Comparison of ENCODE assay signal across 19 cellular contexts in genomic region chr3:107206945-107207344, GRCh38.
DNase-seq lines count a peak whose midpoint lies in the region; ATAC-seq and TF ChIP-seq lines count a peak whose summit lies in the region.
"Had no signal": no experiment of that assay in that cellular context is flagged by ENCODE, and none has a peak within 500 bp of the region (broad histone marks: within the 10 kb centered on the region; RNA-seq: fewer than 3 reads in every experiment).

No MANE protein-coding gene starts in this region.

- CTCF ChIA-PET in HEK293T (lab: Yijun Ruan, JAX) = interaction anchor here (1.4 to 2.0 kb wide), 3 partner anchors 35 to 223 kb away, joined by 3 to 6 read pairs (median 4); no protein-coding TSS in a partner anchor

- no peak overlapping the region for H3K4me2 ChIP-seq in neuronal stem cell (ENCODE audit: insufficient read depth, low read length, poor library complexity, severe bottlenecking)

- H2BK15ac ChIP-seq in neuronal stem cell (ENCODE audit: low read length) = no peak overlapping the region

- ATAC-seq in thoracic aorta (ENCODE audit: insufficient number of reproducible peaks, low FRiP score, low read depth) (no peak), GM21717 (IDR thresholded peaks at IDR 0.05; ENCODE audit: unreplicated experiment) (no peak)
- ATAC-seq: effector memory CD8-positive, alpha-beta T cell; T-cell had no signal

- no peak overlapping the region for H3K4ac ChIP-seq in neuronal stem cell (ENCODE audit: low read length)

- no peak overlapping the region for H4K8ac ChIP-seq in neuronal stem cell (ENCODE audit: low read depth, low read length)

- H3K9ac ChIP-seq in neuronal stem cell (ENCODE audit: low read depth, low read length, poor library complexity) = no peak overlapping the region

- H3K27me3 ChIP-seq in cardiac muscle cell (no peaks in the 10 kb centered on the region), neuronal stem cell (ENCODE audit: control insufficient read depth in 3 of 3, insufficient read depth in 3 of 3, low read depth in 1 of 3, low read length in 3 of 3) (no peaks in the 10 kb centered on the region), thoracic aorta (replicated peaks; ENCODE audit: insufficient read depth) (no peaks in the 10 kb centered on the region), esophagus squamous epithelium (no peaks in the 10 kb centered on the region)
- H3K27me3 ChIP-seq: BE2C, Peyer's patch had no signal

- H2AK5ac ChIP-seq in neuronal stem cell (ENCODE audit: low read depth, low read length) = no peak overlapping the region

- no peak overlapping the region for H3K23ac ChIP-seq in neuronal stem cell (ENCODE audit: low read depth, low read length, poor library complexity)

- H3K9me3 ChIP-seq in cardiac muscle cell (ENCODE audit: low read depth) = no peaks in the 10 kb centered on the region
- H3K9me3 ChIP-seq in neuronal stem cell (replicated peaks in 1 of 2; ENCODE audit: control insufficient read depth in 2 of 2, insufficient read depth in 1 of 2, low read depth in 1 of 2, low read length in 2 of 2) = no peaks in the 10 kb centered on the region
- H3K9me3 ChIP-seq in thoracic aorta = no peaks in the 10 kb centered on the region
- H3K9me3 ChIP-seq in esophagus squamous epithelium = no peaks in the 10 kb centered on the region
- H3K9me3 ChIP-seq: BE2C, Peyer's patch had no signal

- no peak overlapping the region for H2BK120ac ChIP-seq in neuronal stem cell (ENCODE audit: low read depth, low read length)

- H3K36me3 ChIP-seq in cardiac muscle cell = no peaks in the 10 kb centered on the region
- no peaks in the 10 kb centered on the region for H3K36me3 ChIP-seq in neuronal stem cell (replicated peaks in 1 of 2; ENCODE audit: control insufficient read depth in 2 of 2, insufficient read depth in 2 of 2, low read length in 2 of 2)
- no peaks in the 10 kb centered on the region for H3K36me3 ChIP-seq in thoracic aorta
- H3K36me3 ChIP-seq in esophagus squamous epithelium = no peaks in the 10 kb centered on the region
- H3K36me3 ChIP-seq: BE2C, Peyer's patch had no signal

- no peak overlapping the region for H2AFZ ChIP-seq in neuronal stem cell (ENCODE audit: low read length)

- H2BK5ac ChIP-seq in neuronal stem cell (ENCODE audit: low read length) = no peak overlapping the region

- H3K27ac ChIP-seq in angular gyrus (ENCODE audit: low read depth, low read length) = peak overlapping the region; percentile 75
- H3K27ac ChIP-seq in cardiac muscle cell = peak overlapping the region; percentile 22
- H3K27ac ChIP-seq in neuronal stem cell (replicated peaks; ENCODE audit: low read length) = no peak overlapping the region
- H3K27ac ChIP-seq in thoracic aorta = peak overlapping the region; percentile 32 to 66
- peak overlapping the region in 2 of 4 donors; percentile 59 to 60 for H3K27ac ChIP-seq in esophagus squamous epithelium

- POLR2A ChIA-PET in HEK293T (lab: Yijun Ruan, JAX) = no interaction called here

- H2BK12ac ChIP-seq in neuronal stem cell (ENCODE audit: low read length) = peak overlapping the region; percentile 30

- no peak overlapping the region for H3K14ac ChIP-seq in neuronal stem cell (ENCODE audit: low read length)

- H3K18ac ChIP-seq in neuronal stem cell (ENCODE audit: low read length) = peak overlapping the region; percentile 63

- no peaks in the 10 kb centered on the region for H3K79me1 ChIP-seq in neuronal stem cell (ENCODE audit: low read depth, low read length)

- DNase-seq in cardiac muscle cell (ENCODE audit: low read depth in 1 of 2, low spot score in 1 of 2) (no peak), neuronal stem cell (ENCODE audit: low spot score) (no peak), thoracic aorta (ENCODE audit: low spot score) (no peak), HEK293T (ENCODE audit: extremely low spot score) (no peak), COR-L47 (lab: John Stamatoyannopoulos, UW) (no peak), esophagus squamous epithelium (lab: John Stamatoyannopoulos, UW) (no peak)
- DNase-seq: activated gamma-delta T cell treated with Interleukin-2 at 50 U/mL for 16 hours; BE2C; DMS153; effector memory CD8-positive, alpha-beta T cell; immature natural killer cell; NCI-H1694; NCI-H524; Peyer's patch; stimulated activated CD4-positive, alpha-beta T cell treated with anti-CD3 and anti-CD28 coated beads, Interleukin-1b, Interleukin-23, amount 100 ng/mL, for 48 hours; stimulated activated CD8-positive, alpha-beta memory T cell treated with anti-CD3 and anti-CD28 coated beads, Interleukin-4, amount 100 ng/mL, for 48 hours; T-cell had no signal

- H3K4me1 ChIP-seq in cardiac muscle cell (ENCODE audit: low read depth) (peaks cover 24% of the 10 kb centered on the region), neuronal stem cell (ENCODE audit: control insufficient read depth in 2 of 2, insufficient read depth in 1 of 2, low read depth in 1 of 2, low read length in 2 of 2) (peaks cover 4 to 14% of the 10 kb centered on the region in 2 donors), thoracic aorta (ENCODE audit: control insufficient read depth in 1 of 2, low read depth in 2 of 2) (peaks cover 21 to 38% of the 10 kb centered on the region in 2 donors), esophagus squamous epithelium (peaks cover 5 to 45% (median 21%) of the 10 kb centered on the region in 3 donors)

- intact Hi-C loops in esophagus squamous epithelium (cut with DNase I) = no loop called here

- H3K4me3 ChIP-seq in cardiac muscle cell = no peak overlapping the region
- no peak overlapping the region for H3K4me3 ChIP-seq in neuronal stem cell (ENCODE audit: low read length in 2 of 2)
- no peak overlapping the region for H3K4me3 ChIP-seq in thoracic aorta
- H3K4me3 ChIP-seq in esophagus squamous epithelium = no peak overlapping the region
- H3K4me3 ChIP-seq: Peyer's patch had no signal

- no peak for TF ChIP-seq CTCF in cardiac muscle cell (IDR thresholded peaks at IDR 0.05; ENCODE audit: low read depth, low read length)
- TF ChIP-seq CTCF in thoracic aorta (IDR thresholded peaks at IDR 0.05) = no peak
- TF ChIP-seq CTCF in esophagus squamous epithelium (IDR thresholded peaks at IDR 0.05) = no peak

- TF ChIP-seq POLR2A in esophagus squamous epithelium (IDR thresholded peaks at IDR 0.05) = no peak

- no peak overlapping the region for H4K91ac ChIP-seq in neuronal stem cell (ENCODE audit: low read depth, low read length, poor library complexity)

TF ChIP-seq in HEK293T, 16 proteins besides CTCF, POLR2A, EP300 and RAD21:
- TF ChIP-seq FOXA1 (IDR thresholded peaks at IDR 0.05) = no peak
- no peak for TF ChIP-seq SUZ12 (IDR thresholded peaks at IDR 0.05)
- no peak for TF ChIP-seq BHLHE40 (IDR thresholded peaks at IDR 0.05; ENCODE audit: borderline replicate concordance)
- no peak for TF ChIP-seq FOXM1 (IDR thresholded peaks at IDR 0.05; ENCODE audit: borderline replicate concordance)
- TF ChIP-seq TARDBP (IDR thresholded peaks at IDR 0.05) = no peak
- no peak for TF ChIP-seq NFRKB (IDR thresholded peaks at IDR 0.05)
- no peak for TF ChIP-seq L3MBTL2 (conservative IDR thresholded peaks at IDR 0.05)
- TF ChIP-seq CTBP1 (IDR thresholded peaks at IDR 0.05; ENCODE audit: borderline replicate concordance) = no peak
- TF ChIP-seq HDGF (IDR thresholded peaks at IDR 0.05; ENCODE audit: borderline replicate concordance) = no peak
- TF ChIP-seq FOXK2 (IDR thresholded peaks at IDR 0.05) = no peak
